In genomic region chr9:32571969-32572899, GRCh38 we compare ENCODE assay signal across 8 cellular contexts. TPM values are rescaled to one million over a fixed set of nuclear protein-coding genes. Genes with fewer than 3 reads are reported as not detected.
A peak's percentile ranks its signal among the peaks of the same experiment; 100 is the strongest.
DNase-seq lines count a peak whose midpoint lies in the region; ATAC-seq lines count a peak whose summit lies in the region.

No MANE protein-coding gene starts in this region.

- peaks cover 8% of the 10 kb centered on the region; the same call in 1 of the 2 replicates for H3K36me3 ChIP-seq in ACC112 (ENCODE audit: insufficient read depth, low read length)

- H3K4me1 ChIP-seq in ACC112 (ENCODE audit: control insufficient read depth, insufficient read depth, low read length, unreplicated experiment): peaks cover 20% of the 10 kb centered on the region

- H3K27me3 ChIP-seq in ACC112 (ENCODE audit: insufficient read depth, low read length): no peaks in the 10 kb centered on the region

- H3K79me2 ChIP-seq in ACC112 (ENCODE audit: control insufficient read depth, insufficient read depth, low read length, unreplicated experiment): peaks cover 35% of the 10 kb centered on the region

- peak overlapping the region; percentile 83 for H2AFZ ChIP-seq in ACC112 (ENCODE audit: low read length, unreplicated experiment)

- peak overlapping the region; percentile 89 for H3K4me3 ChIP-seq in ACC112 (ENCODE audit: low read depth, low read length)

- ATAC-seq in GM18502 (IDR thresholded peaks at IDR 0.05; ENCODE audit: poor library complexity, unreplicated experiment) (peak; percentile 91), HG02981 (IDR thresholded peaks at IDR 0.05; ENCODE audit: unreplicated experiment) (peak; percentile 92)

- peak; percentile 69 to 75 for DNase-seq in NCI-H2081 (lab: John Stamatoyannopoulos, UW)
- DNase-seq in activated CD4-positive, CD25-positive, alpha-beta regulatory T cell (lab: John Stamatoyannopoulos, UW): peak; percentile 38 to 62 (median 48)
- peak; percentile 56 for DNase-seq in cerebellum (ENCODE audit: low spot score)
- peak; percentile 81 for DNase-seq in kidney tubule cell (ENCODE audit: low spot score)
- DNase-seq in stimulated activated CD4-positive, alpha-beta T cell treated with anti-CD3 and anti-CD28 coated beads, Interleukin-2, amount 100 ng/mL, for 24 hours: peak; percentile 69 to 75

- H3K27ac ChIP-seq in ACC112 (ENCODE audit: low read depth, low read length): peak overlapping the region; percentile 17

RNA-seq across cellular contexts. Expression of gene NDUFB6, which starts 0.7 kb away (rescaled TPM):
- total RNA-seq in cerebellum: 16.9 TPM

RNA-seq across cellular contexts. Expression of gene TOPORS, which starts 19.8 kb away (rescaled TPM):
- 28.0 TPM for total RNA-seq in cerebellum

RNA-seq across cellular contexts. Expression of gene SMIM27, which starts 20.1 kb away (rescaled TPM):
- total RNA-seq in cerebellum: 2.8 TPM

RNA-seq across cellular contexts. Expression of gene RIGI, which starts 46.2 kb away (rescaled TPM):
- 7.4 TPM for total RNA-seq in cerebellum

Comparison
In these comparisons a context has a peak if more than half of its experiments do, and no peak if none do; other contexts are left out.
1. Peak in every context shown above with its lines: DNase-seq, ATAC-seq, H3K4me3 ChIP-seq and H3K27ac ChIP-seq.